ENCODE assay signal across 9 cellular contexts in genomic region chr3:31979006-31979697, GRCh38. TPM values are rescaled to one million over a fixed set of nuclear protein-coding genes. Genes with fewer than 3 reads are reported as not detected.
A peak's percentile ranks its signal among the peaks of the same experiment; 100 is the strongest.
DNase-seq lines count a peak whose midpoint lies in the region; ATAC-seq and TF ChIP-seq lines count a peak whose summit lies in the region.
"Had no signal": no experiment of that assay in that cellular context is flagged by ENCODE, and none has a peak within 500 bp of the region (broad histone marks: within the 10 kb centered on the region; RNA-seq: fewer than 3 reads in every experiment).

No MANE protein-coding gene starts in this region.

- H3K79me2 ChIP-seq in PC-9 (ENCODE audit: low read depth) (peaks cover 4% of the 10 kb centered on the region; the same call in 1 of the 2 replicates), hepatocyte (peaks cover 53% of the 10 kb centered on the region)

- ATAC-seq in GM21390 (IDR thresholded peaks at IDR 0.05; ENCODE audit: unreplicated experiment), result peak; percentile 54
- ATAC-seq in esophagus mucosa, result no peak

- H3K4me2 ChIP-seq in PC-9 (peak overlapping the region; percentile 54), hepatocyte (peak overlapping the region; percentile 92)

- no peak for DNase-seq in CD8-positive, alpha-beta memory T cell
- DNase-seq in PC-9 (no peak), hepatocyte (ENCODE audit: low spot score) (no peak), Ammon's horn (ENCODE audit: low spot score) (no peak), GF-D8 (lab: John Stamatoyannopoulos, UW) (no peak), Kasumi-1 (lab: John Stamatoyannopoulos, UW) (no peak)
- DNase-seq: foreskin melanocyte had no signal

- H3K4me1 Mint-ChIP-seq in CD8-positive, alpha-beta memory T cell, result peaks cover 7 to 19% (median 13%) of the 10 kb centered on the region in 3 donors

- peak overlapping the region; percentile 16 to 60 (median 41) for H3K4me3 Mint-ChIP-seq in CD8-positive, alpha-beta memory T cell

- no peaks in the 10 kb centered on the region for H3K36me3 Mint-ChIP-seq in CD8-positive, alpha-beta memory T cell

- H3K9me2 ChIP-seq in PC-9 (ENCODE audit: insufficient read depth) (no peaks in the 10 kb centered on the region), hepatocyte (replicated peaks; ENCODE audit: insufficient read depth) (no peaks in the 10 kb centered on the region)

- H3F3A ChIP-seq in PC-9 (ENCODE audit: insufficient read depth, low read depth), result peaks cover 5% of the 10 kb centered on the region; the same call in 1 of the 2 replicates

- H3K27ac Mint-ChIP-seq in CD8-positive, alpha-beta memory T cell, result no peak overlapping the region

- peaks cover 9% of the 10 kb centered on the region for H3K27me3 ChIP-seq in CD8-positive, alpha-beta memory T cell (ENCODE audit: insufficient read depth, low read length, poor library complexity, severe bottlenecking)
- no peaks in the 10 kb centered on the region for H3K27me3 ChIP-seq in PC-9 (ENCODE audit: insufficient read depth, low read depth)
- H3K27me3 ChIP-seq in hepatocyte, result no peaks in the 10 kb centered on the region

- BruUV-seq in PC-9 (replicated peaks; lab: Mats Ljungman, UMichigan), result TSS peak; percentile 24

- intact Hi-C loops in PC-9 (cut with micrococcal nuclease; ENCODE audit: unreplicated experiment), result no loop called here

- no peak overlapping the region for H3K4me3 ChIP-seq in CD8-positive, alpha-beta memory T cell (ENCODE audit: low read length)
- H3K4me3 ChIP-seq in PC-9 (no peak overlapping the region; the same call in 1 of the 2 replicates), hepatocyte (peak overlapping the region; percentile 92)

- no peaks in the 10 kb centered on the region for H3K36me3 ChIP-seq in CD8-positive, alpha-beta memory T cell (ENCODE audit: insufficient read depth, low read length)
- H3K36me3 ChIP-seq in PC-9 (ENCODE audit: low read depth) (no peaks in the 10 kb centered on the region), hepatocyte (replicated peaks; ENCODE audit: insufficient read depth, low read depth) (no peaks in the 10 kb centered on the region)

- 60% methylated on average over 5 of the region's 5 CpGs for WGBS in hepatocyte (ENCODE audit: low lambda C conversion rate, missing lambda C conversion rate)

- TF ChIP-seq CTCF in PC-9 (conservative IDR thresholded peaks at IDR 0.05) (no peak), hepatocyte (IDR thresholded peaks at IDR 0.05; ENCODE audit: poor library complexity) (no peak)

- H3K9me3 ChIP-seq in CD8-positive, alpha-beta memory T cell (ENCODE audit: low read length), result no peaks in the 10 kb centered on the region
- H3K9me3 ChIP-seq in PC-9 (ENCODE audit: insufficient read depth, low read depth), result no peaks in the 10 kb centered on the region
- H3K9me3 ChIP-seq in hepatocyte (ENCODE audit: low read depth), result no peaks in the 10 kb centered on the region

- H3K4me1 ChIP-seq in CD8-positive, alpha-beta memory T cell (ENCODE audit: insufficient read depth, low read length), result peaks cover 5% of the 10 kb centered on the region
- H3K4me1 ChIP-seq in PC-9 (replicated peaks; ENCODE audit: insufficient read depth) (peaks cover 18% of the 10 kb centered on the region), hepatocyte (ENCODE audit: insufficient read depth) (peaks cover 35% of the 10 kb centered on the region)

- peaks cover 0 to 4% (median 0%) of the 10 kb centered on the region in 5 donors for H3K9me3 Mint-ChIP-seq in CD8-positive, alpha-beta memory T cell

- no peak overlapping the region for H2AFZ ChIP-seq in PC-9
- no peak overlapping the region for H2AFZ ChIP-seq in hepatocyte

- H3K27me3 Mint-ChIP-seq in CD8-positive, alpha-beta memory T cell, result peaks cover 44 to 86% of the 10 kb centered on the region in 2 donors

- no peak overlapping the region for H3K27ac ChIP-seq in CD8-positive, alpha-beta memory T cell (ENCODE audit: low read depth, low read length)
- H3K27ac ChIP-seq in PC-9 (no peak overlapping the region), hepatocyte (peak overlapping the region; percentile 49)

- H4K20me1 ChIP-seq in PC-9 (ENCODE audit: insufficient read depth) (no peaks in the 10 kb centered on the region), hepatocyte (ENCODE audit: insufficient read depth, poor library complexity, severe bottlenecking) (no peaks in the 10 kb centered on the region)

- POLR2A ChIA-PET in CD8-positive, alpha-beta memory T cell (lab: Charles Lee), result no interaction called here
- POLR2A ChIA-PET in PC-9 (lab: Charles Lee; ENCODE audit: unreplicated experiment), result no interaction called here

- CTCF ChIA-PET in CD8-positive, alpha-beta memory T cell (lab: Charles Lee), result no interaction called here
- CTCF ChIA-PET in PC-9 (lab: Charles Lee), result no interaction called here

RNA-seq across cellular contexts. Expression of gene OSBPL10, which starts 1.9 kb away (rescaled TPM):
- 1 to 10 TPM; 2.6 to 3.0 TPM for total RNA-seq in CD8-positive, alpha-beta memory T cell
- 0.12 TPM for polyA plus RNA-seq in CD8-positive, alpha-beta memory T cell
- 42.0 and 56.9 TPM in 2 replicates for total RNA-seq in PC-9 (2021)
- 22.3 and 32.8 TPM in 2 replicates for total RNA-seq in hepatocyte
- polyA plus RNA-seq in hepatocyte, result 18.2 and 32.1 TPM in 2 replicates
- total RNA-seq in esophagus mucosa, result 29.1 TPM

RNA-seq across cellular contexts. Expression of gene ZNF860, which starts 2.4 kb away (rescaled TPM):
- total RNA-seq in CD8-positive, alpha-beta memory T cell, result under 1 TPM in 1 of 2 experiments, not detected in 1; 0.16 TPM
- not detected for polyA plus RNA-seq in CD8-positive, alpha-beta memory T cell
- 2.6 and 5.3 TPM in 2 replicates for total RNA-seq in PC-9 (2021)
- total RNA-seq in hepatocyte, result 0.80 and 2.2 TPM in 2 replicates
- 0.32 and 1.3 TPM in 2 replicates for polyA plus RNA-seq in hepatocyte
- total RNA-seq in esophagus mucosa, result 2.9 TPM
